ENCODE assay signal across 16 cellular contexts in genomic region chr19:16394111-16394510, GRCh38.
DNase-seq lines count a peak whose midpoint lies in the region; ATAC-seq and TF ChIP-seq lines count a peak whose summit lies in the region.
"Had no signal": no experiment of that assay in that cellular context is flagged by ENCODE, and none has a peak within 500 bp of the region (broad histone marks: within the 10 kb centered on the region; RNA-seq: fewer than 3 reads in every experiment).

No MANE protein-coding gene starts in this region.

- H3K4me3 Mint-ChIP-seq in natural killer cell treated with Interleukin-12 subunit alpha and Interleukin-12 subunit beta and Interleukin-15 and Interleukin-18, amount 100 ng/mL, for 72 hours: no peak overlapping the region
- H3K4me3 Mint-ChIP-seq in natural killer cell: no peak overlapping the region
- H3K4me3 Mint-ChIP-seq in chondrocyte (ENCODE audit: unreplicated experiment): no peak overlapping the region

- no peak for TF ChIP-seq CTCF in natural killer cell (IDR thresholded peaks at IDR 0.05)
- no peak for TF ChIP-seq CTCF in chondrocyte (IDR thresholded peaks at IDR 0.05)
- no peak for TF ChIP-seq CTCF in osteoblast (IDR thresholded peaks at IDR 0.05; ENCODE audit: extremely low read depth, low read depth, low read length)

- peaks cover 26% of the 10 kb centered on the region for H3K36me3 ChIP-seq in osteoblast (ENCODE audit: insufficient read depth, low read length)

- H3K9me3 Mint-ChIP-seq in natural killer cell treated with Interleukin-12 subunit alpha and Interleukin-12 subunit beta and Interleukin-15 and Interleukin-18, amount 100 ng/mL, for 72 hours: peaks cover 5% of the 10 kb centered on the region
- H3K9me3 Mint-ChIP-seq in natural killer cell (peaks cover 0 to 3% of the 10 kb centered on the region in 2 donors), chondrocyte (ENCODE audit: low read depth) (peaks cover 12% of the 10 kb centered on the region)

- peaks cover 4% of the 10 kb centered on the region for H3K9me3 ChIP-seq in osteoblast (ENCODE audit: low read depth, low read length)

- peaks cover 0 to 2% of the 10 kb centered on the region in 2 donors for H3K4me1 Mint-ChIP-seq in natural killer cell treated with Interleukin-12 subunit alpha and Interleukin-12 subunit beta and Interleukin-15 and Interleukin-18, amount 100 ng/mL, for 72 hours (ENCODE audit: low read depth in 2 of 2)
- H3K4me1 Mint-ChIP-seq in natural killer cell: no peaks in the 10 kb centered on the region
- peaks cover 15% of the 10 kb centered on the region for H3K4me1 Mint-ChIP-seq in chondrocyte (ENCODE audit: low read depth)

- no peak for ATAC-seq in natural killer cell treated with Interleukin-12 subunit alpha and Interleukin-12 subunit beta and Interleukin-15 and Interleukin-18, amount 100 ng/mL, for 72 hours
- ATAC-seq in natural killer cell: no peak
- no peak for ATAC-seq in HG03095 (IDR thresholded peaks at IDR 0.05; ENCODE audit: unreplicated experiment)

- H3K4me2 ChIP-seq in osteoblast (ENCODE audit: insufficient read depth, low read length): no peak overlapping the region

- no peak overlapping the region for H3K27ac Mint-ChIP-seq in natural killer cell treated with Interleukin-12 subunit alpha and Interleukin-12 subunit beta and Interleukin-15 and Interleukin-18, amount 100 ng/mL, for 72 hours
- peak overlapping the region in 1 of 2 donors; percentile 49 for H3K27ac Mint-ChIP-seq in natural killer cell
- no peak overlapping the region for H3K27ac Mint-ChIP-seq in chondrocyte (ENCODE audit: unreplicated experiment)

- intact Hi-C loops in natural killer cell (cut with micrococcal nuclease): no loop called here

- H2AFZ ChIP-seq in osteoblast (ENCODE audit: low read length): no peak overlapping the region

- H3K27me3 ChIP-seq in osteoblast (ENCODE audit: insufficient read depth, low read length): no peaks in the 10 kb centered on the region

- no peaks in the 10 kb centered on the region for H4K20me1 ChIP-seq in osteoblast (ENCODE audit: insufficient read depth, low read length)

- H3K4me1 ChIP-seq in osteoblast (ENCODE audit: insufficient read depth, low read length): peaks cover 16% of the 10 kb centered on the region

- DNase-seq in natural killer cell treated with Interleukin-12 subunit alpha and Interleukin-12 subunit beta and Interleukin-15 and Interleukin-18, amount 100 ng/mL, for 72 hours (ENCODE audit: low spot score): peak; percentile 48
- no peak for DNase-seq in natural killer cell
- peak; percentile 39 for DNase-seq in chondrocyte (ENCODE audit: low spot score)
- DNase-seq in osteoblast (ENCODE audit: insufficient read length, low spot score, missing footprints): peak; percentile 21
- DNase-seq in COLO829 (ENCODE audit: low spot score): no peak
- DNase-seq in NCI-H524 (lab: John Stamatoyannopoulos, UW): no peak
- no peak for DNase-seq in NCI-H1092 treated with DMSO at 0.1 percent for 48 hours (lab: John Stamatoyannopoulos, UW)
- DNase-seq: DMS 273 treated with DMSO at 0.1 percent for 48 hours, DND-41, KG1, NCI-H1417, NCI-H187, NCI-H2107, NCI-H510A had no signal

- peaks cover 19% of the 10 kb centered on the region for H3K36me3 Mint-ChIP-seq in natural killer cell treated with Interleukin-12 subunit alpha and Interleukin-12 subunit beta and Interleukin-15 and Interleukin-18, amount 100 ng/mL, for 72 hours
- H3K36me3 Mint-ChIP-seq in natural killer cell: peaks cover 20% of the 10 kb centered on the region
- H3K36me3 Mint-ChIP-seq in chondrocyte (ENCODE audit: low read depth): peaks cover 38% of the 10 kb centered on the region

- no peaks in the 10 kb centered on the region for H3K79me2 ChIP-seq in osteoblast (ENCODE audit: insufficient read depth, low read length)

- H3K4me3 ChIP-seq in osteoblast (ENCODE audit: insufficient read depth, low read length): no peak overlapping the region

- H3K27ac ChIP-seq in osteoblast (ENCODE audit: low read depth, low read length): no peak overlapping the region
- H3K27ac ChIP-seq: C4-2B had no signal

- H3K27me3 Mint-ChIP-seq in natural killer cell treated with Interleukin-12 subunit alpha and Interleukin-12 subunit beta and Interleukin-15 and Interleukin-18, amount 100 ng/mL, for 72 hours: no peaks in the 10 kb centered on the region
- H3K27me3 Mint-ChIP-seq in natural killer cell (ENCODE audit: low read depth in 2 of 2) (no peaks in the 10 kb centered on the region), chondrocyte (ENCODE audit: low read depth) (no peaks in the 10 kb centered on the region)

Comparison
In these comparisons a context has a peak if more than half of its experiments do, and no peak if none do; other contexts are left out.
1. DNase-seq: peak in natural killer cell treated with Interleukin-12 subunit alpha and Interleukin-12 subunit beta and Interleukin-15 and Interleukin-18, amount 100 ng/mL, for 72 hours (single experiment), chondrocyte (single experiment) and osteoblast (single experiment); none in natural killer cell (single experiment), COLO829 (single experiment), NCI-H524 (0 of 2) and NCI-H1092 treated with DMSO at 0.1 percent for 48 hours (single experiment).